Comparison of ENCODE assay signal across 1 cellular context in genomic region chr6:165744515-165745228, GRCh38.
TF ChIP-seq lines count a peak whose summit lies in the region.

No MANE protein-coding gene starts in this region.

TF ChIP-seq in GM12878, 131 proteins besides CTCF, POLR2A, EP300 and RAD21 (continued from another document):
- TF ChIP-seq CUX1 (IDR thresholded peaks at IDR 0.05; ENCODE audit: insufficient replicate concordance, low read depth, low read length) (no peak), BCL11A (IDR thresholded peaks at IDR 0.05; ENCODE audit: low read depth, low read length) (peak; percentile 25; the same call in 1 of the 2 replicates), E2F8 (IDR thresholded peaks at IDR 0.05; ENCODE audit: low read depth, partially characterized antibody) (no peak), RELB (IDR thresholded peaks at IDR 0.05; ENCODE audit: low read depth) (0 out of 2 replicates have a peak, but pooled peaks have one; percentile 15), POLR2AphosphoS2 (IDR thresholded peaks at IDR 0.05; ENCODE audit: low read depth, low read length) (no peak), SMAD1 (IDR thresholded peaks at IDR 0.05; ENCODE audit: low read depth, partially characterized antibody) (no peak), NRF1 (conservative IDR thresholded peaks at IDR 0.05; ENCODE audit: low read depth, low read length) (no peak), TCF3 (IDR thresholded peaks at IDR 0.05; ENCODE audit: borderline replicate concordance, insufficient read depth, low read depth, low read length) (no peak), ZNF217 (IDR thresholded peaks at IDR 0.05) (no peak), LARP7 (IDR thresholded peaks at IDR 0.05) (no peak), IKZF1 (conservative IDR thresholded peaks at IDR 0.05) (no peak), FOXK2 (IDR thresholded peaks at IDR 0.05) (no peak), NFIC (IDR thresholded peaks at IDR 0.05; ENCODE audit: low read depth, low read length) (no peak), BACH1 (IDR thresholded peaks at IDR 0.05; ENCODE audit: borderline replicate concordance) (peak; percentile 95; the same call in 1 of the 2 replicates), IRF5 (IDR thresholded peaks at IDR 0.05; ENCODE audit: borderline replicate concordance) (no peak), KDM1A (IDR thresholded peaks at IDR 0.05; ENCODE audit: borderline replicate concordance) (no peak), MEF2A (IDR thresholded peaks at IDR 0.05; ENCODE audit: insufficient read depth, low read depth, low read length) (no peak), MTA2 (IDR thresholded peaks at IDR 0.05; ENCODE audit: low read depth) (peak; percentile 65), SMARCA5 (IDR thresholded peaks at IDR 0.05) (0 out of 2 replicates have a peak, but pooled peaks have one; percentile 11), RUNX3 (IDR thresholded peaks at IDR 0.05; ENCODE audit: low read length) (no peak), ZNF274 (IDR thresholded peaks at IDR 0.05; ENCODE audit: insufficient read depth, insufficient read length) (no peak)
- TF ChIP-seq, protein P1, sequence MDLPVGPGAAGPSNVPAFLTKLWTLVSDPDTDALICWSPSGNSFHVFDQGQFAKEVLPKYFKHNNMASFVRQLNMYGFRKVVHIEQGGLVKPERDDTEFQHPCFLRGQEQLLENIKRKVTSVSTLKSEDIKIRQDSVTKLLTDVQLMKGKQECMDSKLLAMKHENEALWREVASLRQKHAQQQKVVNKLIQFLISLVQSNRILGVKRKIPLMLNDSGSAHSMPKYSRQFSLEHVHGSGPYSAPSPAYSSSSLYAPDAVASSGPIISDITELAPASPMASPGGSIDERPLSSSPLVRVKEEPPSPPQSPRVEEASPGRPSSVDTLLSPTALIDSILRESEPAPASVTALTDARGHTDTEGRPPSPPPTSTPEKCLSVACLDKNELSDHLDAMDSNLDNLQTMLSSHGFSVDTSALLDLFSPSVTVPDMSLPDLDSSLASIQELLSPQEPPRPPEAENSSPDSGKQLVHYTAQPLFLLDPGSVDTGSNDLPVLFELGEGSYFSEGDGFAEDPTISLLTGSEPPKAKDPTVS (IDR thresholded peaks at IDR 0.05; ENCODE audit: low read depth, low read length): no peak
